ENCODE assay signal across 14 cellular contexts in genomic region chr1:233796146-233796798, GRCh38.
"Had no signal": no experiment of that assay in that cellular context is flagged by ENCODE, and none has a peak within 500 bp of the region (broad histone marks: within the 10 kb centered on the region; RNA-seq: fewer than 3 reads in every experiment).

No MANE protein-coding gene starts in this region.

- FAIRE-seq: astrocyte, colon, keratinocyte, urothelium cell line had no signal

- ATAC-seq: activated naive CD8-positive, alpha-beta T cell treated with anti-CD3 and anti-CD28 coated beads, Interleukin-2, amount 50 U/mL, for 24 hours; gastroesophageal sphincter; pancreas had no signal

- DNase-seq: activated CD4-positive, alpha-beta memory T cell treated with anti-CD3 and anti-CD28 coated beads for 36 hours; activated CD4-positive, alpha-beta T cell treated with anti-CD3 and anti-CD28 coated beads for 1 hour; activated CD8-positive, alpha-beta memory T cell treated with anti-CD3 and anti-CD28 coated beads, Interleukin-2, amount 50 U/mL, for 4 hours; activated naive CD8-positive, alpha-beta T cell treated with anti-CD3 and anti-CD28 coated beads, Interleukin-2, amount 50 U/mL, for 24 hours; effector memory CD4-positive, alpha-beta T cell; pancreas; retina; stimulated activated CD4-positive, alpha-beta T cell treated with anti-CD3 and anti-CD28 coated beads, Interleukin-4, amount 100 ng/mL, for 4 hours; T-helper 9 cell had no signal
